21 cellular contexts compared by ENCODE assay signal in the genomic region with DNA sequence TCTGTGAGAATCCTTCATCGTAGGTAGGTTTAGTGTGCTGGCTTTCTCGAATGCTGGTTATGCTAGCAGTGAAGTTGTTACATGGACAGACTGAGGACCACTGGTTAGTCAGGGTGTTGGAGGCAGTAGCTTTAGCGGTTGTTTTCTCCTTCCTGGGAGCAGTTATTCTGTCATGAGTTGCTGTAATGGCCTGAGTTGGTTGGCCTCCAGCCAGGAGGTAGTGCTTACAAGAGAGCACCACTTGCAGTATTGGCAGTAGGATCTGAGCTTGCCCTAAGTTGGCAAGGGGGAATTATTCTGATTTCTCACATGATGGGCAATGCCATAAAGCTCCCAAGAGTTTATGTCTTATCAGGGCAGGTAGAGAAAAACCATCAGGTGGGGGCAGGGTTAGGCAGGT. TPM values are rescaled to one million over a fixed set of nuclear protein-coding genes. Genes with fewer than 3 reads are reported as not detected.
DNase-seq lines count a peak whose midpoint lies in the region; ATAC-seq and TF ChIP-seq lines count a peak whose summit lies in the region.
"Had no signal": no experiment of that assay in that cellular context is flagged by ENCODE, and none has a peak within 500 bp of the region (broad histone marks: within the 10 kb centered on the region; RNA-seq: fewer than 3 reads in every experiment).

No MANE protein-coding gene starts in this region.

- H3K36me3 ChIP-seq in BE2C: peaks cover 8% of the 10 kb centered on the region; the same call in 1 of the 2 replicates
- H3K36me3 ChIP-seq in IMR-90 (ENCODE audit: control insufficient read depth, insufficient read depth, low read length): peaks cover 6% of the 10 kb centered on the region

- H3K27me3 ChIP-seq in BE2C (no peaks in the 10 kb centered on the region), IMR-90 (ENCODE audit: control insufficient read depth, insufficient read depth, low read length) (no peaks in the 10 kb centered on the region), right cardiac atrium (ENCODE audit: control insufficient read depth, insufficient read depth) (no peaks in the 10 kb centered on the region)
- H3K27me3 ChIP-seq: esophagus squamous epithelium, testis had no signal

- dilution Hi-C loops in IMR-90 (cut with HindIII; ENCODE audit: low sequenced_read_pairs, unreplicated experiment): no loop called here

- H3K27ac ChIP-seq in IMR-90 (ENCODE audit: insufficient read depth, low read length): no peak overlapping the region
- no peak overlapping the region for H3K27ac ChIP-seq in right cardiac atrium (ENCODE audit: low read length)
- H3K27ac ChIP-seq: esophagus squamous epithelium, testis had no signal

- DNase-seq in BE2C (peak; percentile 10), IMR-90 (peak; percentile 11), cardiac fibroblast (ENCODE audit: low read depth in 2 of 2) (peak; percentile 18 to 28), right cardiac atrium (peak in 2 of 3 donors; percentile 26 to 66), GOT3 (lab: John Stamatoyannopoulos, UW) (no peak)
- DNase-seq in activated CD4-positive, alpha-beta T cell treated with anti-CD3 and anti-CD28 coated beads for 48 hours: no peak
- DNase-seq: activated CD4-positive, alpha-beta T cell treated with anti-CD3 and anti-CD28 coated beads, Interleukin-2, amount 10 ng/mL, durations not matched to agents 7 days and 5 days; effector memory CD4-positive, alpha-beta T cell; esophagus squamous epithelium; GF-D8; mammary epithelial cell; naive B cell; NCI-H1694; SHP77 treated with DMSO at 0.1 percent for 48 hours; T-helper 1 cell; testis had no signal

- no peak overlapping the region for H2AFZ ChIP-seq in IMR-90 (replicated peaks; ENCODE audit: low read length, poor library complexity)

- H2AK9ac ChIP-seq in IMR-90 (replicated peaks; ENCODE audit: low read depth, low read length, poor library complexity): peak overlapping the region; percentile 16

- no peak overlapping the region for H4K91ac ChIP-seq in IMR-90 (ENCODE audit: insufficient read depth, low read depth, low read length)

- H2BK5ac ChIP-seq in IMR-90 (ENCODE audit: low read depth, low read length, poor library complexity, severe bottlenecking): no peak overlapping the region

- H3K4ac ChIP-seq in IMR-90 (ENCODE audit: low read depth, low read length): no peak overlapping the region

- no peak overlapping the region for H2BK15ac ChIP-seq in IMR-90 (ENCODE audit: low read depth, low read length)

- no peak overlapping the region for H3K14ac ChIP-seq in IMR-90 (replicated peaks; ENCODE audit: low read depth, low read length)

- H3K4me1 ChIP-seq in BE2C (no peaks in the 10 kb centered on the region), IMR-90 (ENCODE audit: control insufficient read depth, insufficient read depth, low read length) (no peaks in the 10 kb centered on the region), right cardiac atrium (ENCODE audit: control insufficient read depth, insufficient read depth, low read length) (no peaks in the 10 kb centered on the region)
- H3K4me1 ChIP-seq: testis had no signal

- TF ChIP-seq RAD21 in IMR-90 (IDR thresholded peaks at IDR 0.05; ENCODE audit: low read length): no peak

- no peak for ATAC-seq in IMR-90 (ENCODE audit: low read depth)
- ATAC-seq in right cardiac atrium: peak; percentile 16 to 21
- ATAC-seq in GM19395 (IDR thresholded peaks at IDR 0.05; ENCODE audit: unreplicated experiment): no peak
- ATAC-seq: GM12878; HCT116; sciatic nerve; stimulated activated effector memory CD8-positive, alpha-beta T cell treated with anti-CD3 and anti-CD28 coated beads, Interleukin-12 subunit alpha, Interleukin-12 subunit beta, amount 100 ng/mL, for 72 hours had no signal

- H3K56ac ChIP-seq in IMR-90 (ENCODE audit: extremely low read depth, insufficient read depth, low read length): no peak overlapping the region

- intact Hi-C loops in IMR-90 (cut with micrococcal nuclease): no loop called here
- intact Hi-C loops in right cardiac atrium (cut with DNase I): no loop called here

- WGBS in IMR-90 (ENCODE audit: extremely low coverage in 2 of 2, insufficient read length in 1 of 2), 2 experiments: no CpG with 5 or more reads among the region's 3 CpGs
- 87% methylated on average over 3 of the region's 3 CpGs for WGBS in right cardiac atrium

- TF ChIP-seq CTCF in BE2C (IDR thresholded peaks at IDR 0.05; ENCODE audit: low read depth, low read length): no peak
- TF ChIP-seq CTCF in IMR-90 (conservative IDR thresholded peaks at IDR 0.05; ENCODE audit: low read depth, low read length): no peak
- TF ChIP-seq CTCF in cardiac fibroblast (IDR thresholded peaks at IDR 0.05; ENCODE audit: low read depth, low read length): no peak

- no peak for TF ChIP-seq POLR2A in IMR-90 (IDR thresholded peaks at IDR 0.05; ENCODE audit: low read depth, low read length)

- no peaks in the 10 kb centered on the region; the same call in 1 of the 2 replicates for H3K9me3 ChIP-seq in BE2C
- no peaks in the 10 kb centered on the region for H3K9me3 ChIP-seq in IMR-90 (ENCODE audit: control insufficient read depth, insufficient read depth, low read length)
- no peaks in the 10 kb centered on the region for H3K9me3 ChIP-seq in right cardiac atrium (ENCODE audit: control insufficient read depth, low read length)
- H3K9me3 ChIP-seq: esophagus squamous epithelium, testis had no signal

- H4K8ac ChIP-seq in IMR-90 (ENCODE audit: low read depth in 2 of 2, low read length in 2 of 2): no peak overlapping the region

- in situ Hi-C loops in IMR-90 (cut with MboI; ENCODE audit: low sequenced_read_pairs): no loop called here

- no peaks in the 10 kb centered on the region for H4K20me1 ChIP-seq in IMR-90 (ENCODE audit: insufficient read depth, low read length)

- H3K9ac ChIP-seq in IMR-90 (ENCODE audit: low read depth, low read length): no peak overlapping the region

- H2BK20ac ChIP-seq in IMR-90 (ENCODE audit: low read depth, low read length): no peak overlapping the region

- H4K5ac ChIP-seq in IMR-90 (ENCODE audit: low read depth, low read length): no peak overlapping the region

- H3K79me1 ChIP-seq in IMR-90 (ENCODE audit: low read depth in 1 of 2, low read length in 2 of 2): no peaks in the 10 kb centered on the region

- no peak overlapping the region for H3K23ac ChIP-seq in IMR-90 (ENCODE audit: low read depth, low read length)

- CTCF ChIA-PET in IMR-90 (lab: Yijun Ruan, JAX): no interaction called here

- H2AK5ac ChIP-seq in IMR-90 (ENCODE audit: low read depth, low read length): no peak overlapping the region

- peaks cover 4% of the 10 kb centered on the region; the same call in 1 of the 2 replicates for H3K9me1 ChIP-seq in IMR-90 (ENCODE audit: insufficient read depth, low read length)

- no peak overlapping the region for H3K4me2 ChIP-seq in IMR-90 (ENCODE audit: low read depth, low read length)

- H3K4me3 ChIP-seq in BE2C (ENCODE audit: low read depth, low read length) (no peak overlapping the region), IMR-90 (ENCODE audit: insufficient read depth, low read depth, low read length) (no peak overlapping the region), cardiac fibroblast (replicated peaks in 1 of 2; ENCODE audit: low read depth in 2 of 2, low read length in 2 of 2) (no peak overlapping the region), right cardiac atrium (ENCODE audit: low read length) (no peak overlapping the region)
- H3K4me3 ChIP-seq: esophagus squamous epithelium, GM12878, testis had no signal

- H3K18ac ChIP-seq in IMR-90 (ENCODE audit: low read depth, low read length): no peak overlapping the region

- no peak overlapping the region for H2BK120ac ChIP-seq in IMR-90 (ENCODE audit: low read depth, low read length)

- POLR2A ChIA-PET in IMR-90 (lab: Charles Lee; ENCODE audit: unreplicated experiment): no interaction called here

- BruUV-seq in IMR-90 (replicated peaks; lab: Mats Ljungman, UMichigan): no TSS peak

TF ChIP-seq in IMR-90, 13 proteins besides CTCF, POLR2A, EP300 and RAD21 (continues in another document):
- TF ChIP-seq BHLHE40 (IDR thresholded peaks at IDR 0.05; ENCODE audit: low read depth, low read length): no peak
- TF ChIP-seq MAFK (IDR thresholded peaks at IDR 0.05; ENCODE audit: low read depth, low read length): no peak
- TF ChIP-seq CEBPB (IDR thresholded peaks at IDR 0.05; ENCODE audit: low read depth, low read length): no peak
- TF ChIP-seq RFX5 (IDR thresholded peaks at IDR 0.05; ENCODE audit: low read depth, low read length): no peak
- no peak for TF ChIP-seq SMC3 (IDR thresholded peaks at IDR 0.05; ENCODE audit: low read depth, low read length)
- TF ChIP-seq, protein P1, sequence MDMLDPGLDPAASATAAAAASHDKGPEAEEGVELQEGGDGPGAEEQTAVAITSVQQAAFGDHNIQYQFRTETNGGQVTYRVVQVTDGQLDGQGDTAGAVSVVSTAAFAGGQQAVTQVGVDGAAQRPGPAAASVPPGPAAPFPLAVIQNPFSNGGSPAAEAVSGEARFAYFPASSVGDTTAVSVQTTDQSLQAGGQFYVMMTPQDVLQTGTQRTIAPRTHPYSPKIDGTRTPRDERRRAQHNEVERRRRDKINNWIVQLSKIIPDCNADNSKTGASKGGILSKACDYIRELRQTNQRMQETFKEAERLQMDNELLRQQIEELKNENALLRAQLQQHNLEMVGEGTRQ (IDR thresholded peaks at IDR 0.05; ENCODE audit: low read depth, low read length): no peak
- no peak for TF ChIP-seq RCOR1 (IDR thresholded peaks at IDR 0.05; ENCODE audit: insufficient replicate concordance, low read length)
- TF ChIP-seq MAZ (IDR thresholded peaks at IDR 0.05; ENCODE audit: borderline replicate concordance, low read depth, low read length): no peak
- no peak for TF ChIP-seq FOS (IDR thresholded peaks at IDR 0.05; ENCODE audit: low read depth, low read length)
- TF ChIP-seq NFE2L2 (IDR thresholded peaks at IDR 0.05; ENCODE audit: low read depth, low read length): no peak
- no peak for TF ChIP-seq CHD1 (IDR thresholded peaks at IDR 0.05; ENCODE audit: low read depth, low read length)
- TF ChIP-seq MXI1 (IDR thresholded peaks at IDR 0.05; ENCODE audit: borderline replicate concordance, low read depth, low read length): no peak

RNA-seq across cellular contexts. Expression of gene IPMK, which starts 58.0 kb away (rescaled TPM):
- 3.4 TPM for polyA plus RNA-seq in BE2C (2012; ENCODE audit: insufficient read depth, insufficient read length, low read depth)
- total RNA-seq in IMR-90 (2012; rRNA removed): 2.0 and 5.0 TPM in 2 replicates
- 0.69 and 0.89 TPM in 2 replicates for polyA plus RNA-seq in IMR-90 (2012; rRNA removed)
- 0.13 and 0.25 TPM in 2 replicates for polyA plus RNA-seq in IMR-90 (2012; cell fraction: cytosol; rRNA removed)
- polyA plus RNA-seq in IMR-90 (2012; cell fraction: nucleus; rRNA removed; ENCODE audit: low replicate concordance): 0.21 and 1.0 TPM in 2 replicates
- total RNA-seq in right cardiac atrium: 1 to 10 TPM; 2.1 to 2.6 (median 2.3) TPM
- 1.2 TPM for polyA plus RNA-seq in right cardiac atrium

RNA-seq across cellular contexts. Expression of gene CISD1, which starts 59.3 kb away (rescaled TPM):
- polyA plus RNA-seq in BE2C (2012; ENCODE audit: insufficient read depth, insufficient read length, low read depth): 80.3 TPM
- total RNA-seq in IMR-90 (2012; rRNA removed) (25.8 and 34.6 TPM in 2 replicates), right cardiac atrium (100 to 1,000 TPM; 119 to 159 (median 137) TPM)
- polyA plus RNA-seq in IMR-90 (2012; rRNA removed) (25.7 and 28.2 TPM in 2 replicates), right cardiac atrium (100 TPM)
- 6.6 and 13.8 TPM in 2 replicates for polyA plus RNA-seq in IMR-90 (2012; cell fraction: cytosol; rRNA removed)
- polyA plus RNA-seq in IMR-90 (2012; cell fraction: nucleus; rRNA removed; ENCODE audit: low replicate concordance): 2.0 and 16.6 TPM in 2 replicates

Comparison
In these comparisons a context has a peak if more than half of its experiments do, and no peak if none do; other contexts are left out.
1. DNase-seq: peak in BE2C (single experiment), IMR-90 (single experiment), cardiac fibroblast (2 of 2) and right cardiac atrium (2 of 3); none in activated CD4-positive, alpha-beta T cell treated with anti-CD3 and anti-CD28 coated beads for 48 hours (single experiment) and GOT3 (single experiment).
2. ATAC-seq: peak in right cardiac atrium (2 of 2); none in IMR-90 (single experiment) and GM19395 (single experiment).